ENCODE assay signal across 8 cellular contexts in the genomic region with DNA sequence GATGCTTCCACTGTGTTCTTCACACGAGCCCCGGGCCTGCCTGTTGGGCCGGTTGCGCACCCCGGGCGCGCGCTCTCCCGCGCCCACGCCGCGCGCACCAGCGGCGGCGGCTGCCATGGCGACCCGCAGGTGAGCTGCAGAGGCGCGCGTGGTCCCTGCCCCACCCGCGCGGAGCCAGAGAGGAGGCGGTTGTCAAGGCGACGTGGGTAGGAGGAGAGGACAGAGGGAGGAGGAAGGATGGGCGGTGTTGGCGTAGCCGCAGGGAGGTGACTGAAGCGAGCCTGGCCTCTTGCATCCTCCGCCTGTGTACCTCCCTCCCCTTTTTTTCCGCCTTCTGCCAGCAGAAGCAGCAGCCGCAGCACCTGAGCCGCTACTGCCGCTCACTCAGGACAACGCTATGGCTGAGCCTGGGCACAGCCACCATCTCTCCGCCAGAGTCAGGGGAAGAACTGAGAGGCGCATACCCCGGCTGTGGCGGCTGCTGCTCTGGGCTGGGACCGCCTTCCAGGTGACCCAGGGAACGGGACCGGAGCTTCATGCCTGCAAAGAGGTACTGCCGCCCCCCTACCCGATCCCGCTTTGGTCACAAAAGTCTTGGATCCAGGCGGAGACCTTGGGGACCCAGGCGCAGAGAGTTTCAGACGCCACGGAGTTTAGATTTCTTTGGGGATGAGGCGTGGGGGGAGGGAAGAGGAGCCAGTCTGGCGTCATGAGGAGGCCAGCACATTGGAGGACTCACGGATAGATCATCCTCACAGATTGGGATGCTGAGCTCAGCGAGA. TPM values are rescaled to one million over a fixed set of nuclear protein-coding genes. Genes with fewer than 3 reads are reported as not detected.
DNase-seq lines count a peak whose midpoint lies in the region; ATAC-seq and TF ChIP-seq lines count a peak whose summit lies in the region.

A gene with protein sequence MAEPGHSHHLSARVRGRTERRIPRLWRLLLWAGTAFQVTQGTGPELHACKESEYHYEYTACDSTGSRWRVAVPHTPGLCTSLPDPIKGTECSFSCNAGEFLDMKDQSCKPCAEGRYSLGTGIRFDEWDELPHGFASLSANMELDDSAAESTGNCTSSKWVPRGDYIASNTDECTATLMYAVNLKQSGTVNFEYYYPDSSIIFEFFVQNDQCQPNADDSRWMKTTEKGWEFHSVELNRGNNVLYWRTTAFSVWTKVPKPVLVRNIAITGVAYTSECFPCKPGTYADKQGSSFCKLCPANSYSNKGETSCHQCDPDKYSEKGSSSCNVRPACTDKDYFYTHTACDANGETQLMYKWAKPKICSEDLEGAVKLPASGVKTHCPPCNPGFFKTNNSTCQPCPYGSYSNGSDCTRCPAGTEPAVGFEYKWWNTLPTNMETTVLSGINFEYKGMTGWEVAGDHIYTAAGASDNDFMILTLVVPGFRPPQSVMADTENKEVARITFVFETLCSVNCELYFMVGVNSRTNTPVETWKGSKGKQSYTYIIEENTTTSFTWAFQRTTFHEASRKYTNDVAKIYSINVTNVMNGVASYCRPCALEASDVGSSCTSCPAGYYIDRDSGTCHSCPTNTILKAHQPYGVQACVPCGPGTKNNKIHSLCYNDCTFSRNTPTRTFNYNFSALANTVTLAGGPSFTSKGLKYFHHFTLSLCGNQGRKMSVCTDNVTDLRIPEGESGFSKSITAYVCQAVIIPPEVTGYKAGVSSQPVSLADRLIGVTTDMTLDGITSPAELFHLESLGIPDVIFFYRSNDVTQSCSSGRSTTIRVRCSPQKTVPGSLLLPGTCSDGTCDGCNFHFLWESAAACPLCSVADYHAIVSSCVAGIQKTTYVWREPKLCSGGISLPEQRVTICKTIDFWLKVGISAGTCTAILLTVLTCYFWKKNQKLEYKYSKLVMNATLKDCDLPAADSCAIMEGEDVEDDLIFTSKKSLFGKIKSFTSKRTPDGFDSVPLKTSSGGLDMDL (plus strand): TSS at position 329 of the 782 bp plus-strand sequence. CDS start 69 bp downstream, at position 398.

- H3K4me3 ChIP-seq in AG10803 (ENCODE audit: low read length), result peak within 1 kb of the TSS; percentile 49
- peak within 1 kb of the TSS in 2 of 3 donors; percentile 1 to 38 for H3K4me3 ChIP-seq in right lobe of liver

- TF ChIP-seq CTCF in AG10803 (conservative IDR thresholded peaks at IDR 0.05; ENCODE audit: low read length) (no peak), right lobe of liver (IDR thresholded peaks at IDR 0.05) (no peak)

- peaks cover 5 to 6% of the 10 kb centered on the region in 2 donors for H3K27me3 ChIP-seq in right lobe of liver

- WGBS in right lobe of liver (ENCODE audit: insufficient coverage, low coverage, low lambda C conversion rate, missing lambda C conversion rate), result under 1% methylated on average over 10 of the region's 56 CpGs

- no peak for TF ChIP-seq POLR2A in right lobe of liver (IDR thresholded peaks at IDR 0.05)

- no peak within 1 kb of the TSS for H3K27ac ChIP-seq in right lobe of liver

- intact Hi-C loops in right lobe of liver (cut with DNase I), result no loop called here

- peak; percentile 49 for ATAC-seq in GM19467 (IDR thresholded peaks at IDR 0.05; ENCODE audit: unreplicated experiment)
- peak; percentile 40 to 50 (median 46) for ATAC-seq in right lobe of liver

- peaks cover 0 to 18% (median 0%) of the 10 kb centered on the region in 4 donors for H3K4me1 ChIP-seq in right lobe of liver

- peak; percentile 14 for DNase-seq in AG10803 (ENCODE audit: low read depth)
- peak; percentile 85 for DNase-seq in NCI-H1417 treated with DMSO at 0.1 percent for 48 hours (lab: John Stamatoyannopoulos, UW)
- peak; percentile 93 to 96 for DNase-seq in activated CD4-positive, alpha-beta T cell treated with anti-CD3 and anti-CD28 coated beads for 4 hours
- DNase-seq in cerebellar cortex (ENCODE audit: low spot score), result peak; percentile 89
- peak; percentile 47 to 77 (median 54) for DNase-seq in right lobe of liver
- DNase-seq in stimulated activated CD4-positive, alpha-beta T cell treated with anti-CD3 and anti-CD28 coated beads, Interleukin-4, amount 100 ng/mL, for 1 hour, result peak; percentile 79
- DNase-seq in LoVo (ENCODE audit: low spot score), result no peak

- H3K36me3 ChIP-seq in right lobe of liver, result no peaks in the 10 kb centered on the region

- H3K9me3 ChIP-seq in right lobe of liver, result no peaks in the 10 kb centered on the region

RNA-seq across cellular contexts. Expression of the gene that starts here (rescaled TPM):
- total RNA-seq in right lobe of liver, result 1 to 10 TPM in 1 of 6 experiments, under 1 TPM in 5; 0.16 to 1.2 (median 0.22) TPM
